In the genomic region with DNA sequence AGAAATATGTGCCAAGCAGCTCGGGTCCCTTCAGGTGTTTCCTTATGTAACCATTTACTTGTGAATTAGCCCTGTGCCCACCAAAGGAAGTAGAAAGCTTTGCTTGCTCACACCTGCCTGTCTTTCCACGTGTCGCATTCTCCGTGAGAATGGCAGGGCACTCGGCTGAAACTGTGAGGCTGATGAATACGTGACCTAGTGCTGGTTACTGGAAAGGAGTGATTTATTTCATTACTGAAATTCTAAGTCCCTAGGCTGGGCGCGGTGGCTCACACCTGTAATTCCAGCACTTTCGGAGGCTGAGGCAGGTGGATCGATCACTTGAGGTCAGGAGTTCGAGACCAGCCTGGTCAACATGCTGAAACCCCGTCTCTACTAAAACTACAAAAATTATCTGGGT, we compare ENCODE assay signal across 26 cellular contexts. TPM values are rescaled to one million over a fixed set of nuclear protein-coding genes. Genes with fewer than 3 reads are reported as not detected.
A peak's percentile ranks its signal among the peaks of the same experiment; 100 is the strongest.
DNase-seq lines count a peak whose midpoint lies in the region; ATAC-seq, FAIRE-seq and TF ChIP-seq lines count a peak whose summit lies in the region.
"Had no signal": no experiment of that assay in that cellular context is flagged by ENCODE, and none has a peak within 500 bp of the region (broad histone marks: within the 10 kb centered on the region; RNA-seq: fewer than 3 reads in every experiment).

No MANE protein-coding gene starts in this region.

- H3K27me3 Mint-ChIP-seq in activated CD4-positive, alpha-beta T cell treated with anti-CD3 and anti-CD28 coated beads, Interleukin-2, amount 10 ng/mL, durations not matched to agents 24 days and 14 days: peaks cover 8% of the 10 kb centered on the region

- ATAC-seq in GM12878: no peak
- no peak for ATAC-seq in GM18907 (IDR thresholded peaks at IDR 0.05; ENCODE audit: unreplicated experiment)
- no peak for ATAC-seq in GM18858 (IDR thresholded peaks at IDR 0.05; ENCODE audit: unreplicated experiment)

- H3K9ac ChIP-seq in BLaER1 treated with 17β-estradiol and CSF1 and Interleukin-3, amounts not matched to agents 10 nM and 100 nM: no peak overlapping the region
- no peak overlapping the region for H3K9ac ChIP-seq in GM12878 (ENCODE audit: control insufficient read depth, insufficient read depth, low read length)

- FAIRE-seq in GM12878 (lab: Jason Lieb, UNC): no peak
- FAIRE-seq: GM12892, GM18507, H1, HTR-8/SVneo had no signal

- peaks cover 5 to 51% (median 34%) of the 10 kb centered on the region in 10 experiments; a peak in 17 of 20 replicates for H3K4me1 ChIP-seq in BLaER1 treated with 17β-estradiol and CSF1 and Interleukin-3, amounts not matched to agents 10 nM and 100 nM
- H3K4me1 ChIP-seq in GM12878 (ENCODE audit: control insufficient read depth, insufficient read depth, low read length) (no peaks in the 10 kb centered on the region), spleen (no peaks in the 10 kb centered on the region)

- WGBS in GM12878 (ENCODE audit: insufficient coverage, insufficient replicate concordance, low lambda C conversion rate, missing lambda C conversion rate): 12% methylated on average over 12 of the region's 12 CpGs
- WGBS in spleen, 5 donors: 78 to 87% (median 81%) methylated on average over 12 of the region's 12 CpGs

- H3K27ac ChIP-seq in BLaER1 treated with 17β-estradiol and CSF1 and Interleukin-3, amounts not matched to agents 10 nM and 100 nM: no peak overlapping the region
- H3K27ac ChIP-seq in GM12878 (ENCODE audit: control insufficient read depth, insufficient read depth): no peak overlapping the region
- H3K27ac ChIP-seq in spleen: no peak overlapping the region

- TF ChIP-seq EP300 in GM12878 (IDR thresholded peaks at IDR 0.05; ENCODE audit: borderline replicate concordance in 1 of 2, control insufficient read depth in 1 of 2, low read depth in 2 of 2, low read length in 2 of 2): no peak

- BruUV-seq in GM12878 (replicated peaks; lab: Mats Ljungman, UMichigan): no TSS peak

- no peaks in the 10 kb centered on the region for H3K9me3 ChIP-seq in BLaER1 treated with 17β-estradiol and CSF1 and Interleukin-3, amounts not matched to agents 10 nM and 100 nM (replicated peaks in 1 of 11)
- H3K9me3 ChIP-seq in GM12878 (replicated peaks; ENCODE audit: control insufficient read depth, insufficient read depth, low read length) (no peaks in the 10 kb centered on the region), spleen (no peaks in the 10 kb centered on the region)

- H3K9me3 Mint-ChIP-seq in activated CD4-positive, alpha-beta T cell treated with anti-CD3 and anti-CD28 coated beads, Interleukin-2, amount 10 ng/mL, durations not matched to agents 24 days and 14 days: no peaks in the 10 kb centered on the region
- H3K9me3 Mint-ChIP-seq: CD4-positive, CD25-positive, alpha-beta regulatory T cell; CD8-positive, alpha-beta memory T cell; H9 had no signal

- RAD21 ChIA-PET in GM12878 (lab: Charles Lee; ENCODE audit: unreplicated experiment): interaction anchor here (1.1 kb wide), 1 partner anchor 36 kb away, joined by 5 read pairs; no protein-coding TSS in a partner anchor

- intact Hi-C loops in activated CD4-positive, alpha-beta T cell treated with anti-CD3 and anti-CD28 coated beads, Interleukin-2, amount 10 ng/mL, durations not matched to agents 24 days and 14 days (cut with micrococcal nuclease): no loop called here
- intact Hi-C loops in GM12878 (cut with micrococcal nuclease; ENCODE audit: unreplicated experiment): no loop called here
- intact Hi-C loops in spleen (cut with DNase I; ENCODE audit: low total_unique reads): no loop called here

- POLR2A ChIA-PET in GM12878 (lab: Charles Lee): no interaction called here

- H3K4me1 Mint-ChIP-seq in activated CD4-positive, alpha-beta T cell treated with anti-CD3 and anti-CD28 coated beads, Interleukin-2, amount 10 ng/mL, durations not matched to agents 24 days and 14 days: no peaks in the 10 kb centered on the region
- H3K4me1 Mint-ChIP-seq: CD4-positive, CD25-positive, alpha-beta regulatory T cell; CD8-positive, alpha-beta memory T cell had no signal

- H3K36me3 Mint-ChIP-seq in activated CD4-positive, alpha-beta T cell treated with anti-CD3 and anti-CD28 coated beads, Interleukin-2, amount 10 ng/mL, durations not matched to agents 24 days and 14 days (ENCODE audit: low read depth): no peaks in the 10 kb centered on the region
- H3K36me3 Mint-ChIP-seq: CD4-positive, CD25-positive, alpha-beta regulatory T cell; CD8-positive, alpha-beta memory T cell had no signal

- H3K4me3 Mint-ChIP-seq in activated CD4-positive, alpha-beta T cell treated with anti-CD3 and anti-CD28 coated beads, Interleukin-2, amount 10 ng/mL, durations not matched to agents 24 days and 14 days: no peak overlapping the region
- H3K4me3 Mint-ChIP-seq: CD4-positive, CD25-positive, alpha-beta regulatory T cell; CD8-positive, alpha-beta memory T cell; H9 had no signal

- TF ChIP-seq CTCF in GM12878 (IDR thresholded peaks at IDR 0.05 in 2 of 3, conservative IDR thresholded peaks at IDR 0.05 in 1 of 3; ENCODE audit: control insufficient read depth in 2 of 3, extremely low read depth in 1 of 3, insufficient read depth in 1 of 3, low read depth in 3 of 3, low read length in 3 of 3) (no peak), spleen (IDR thresholded peaks at IDR 0.05 in 8 of 11, conservative IDR thresholded peaks at IDR 0.05 in 3 of 11) (no peak)

- no peak overlapping the region for H2AFZ ChIP-seq in GM12878 (ENCODE audit: control insufficient read depth, low read depth, low read length)

- no peaks in the 10 kb centered on the region; a peak in 1 of 22 replicates for H3K27me3 ChIP-seq in BLaER1 treated with 17β-estradiol and CSF1 and Interleukin-3, amounts not matched to agents 10 nM and 100 nM
- H3K27me3 ChIP-seq in GM12878 (replicated peaks in 1 of 2; ENCODE audit: control insufficient read depth in 2 of 2, insufficient read depth in 2 of 2, low read length in 1 of 2) (no peaks in the 10 kb centered on the region; a peak in 1 of 4 replicates), spleen (replicated peaks in 1 of 7) (no peaks in the 10 kb centered on the region)

- peak overlapping the region in 7 of 11 experiments; percentile 44 to 84 (median 71); a peak in 12 of 22 replicates for H3K4me2 ChIP-seq in BLaER1 treated with 17β-estradiol and CSF1 and Interleukin-3, amounts not matched to agents 10 nM and 100 nM
- H3K4me2 ChIP-seq in GM12878 (ENCODE audit: control insufficient read depth, insufficient read depth): no peak overlapping the region

- no peak overlapping the region for H3K4me3 ChIP-seq in BLaER1 treated with 17β-estradiol and CSF1 and Interleukin-3, amounts not matched to agents 10 nM and 100 nM
- H3K4me3 ChIP-seq in GM12878 (no peak overlapping the region), spleen (no peak overlapping the region)

- peak; percentile 28 for DNase-seq in activated CD4-positive, alpha-beta T cell treated with anti-CD3 and anti-CD28 coated beads for 48 hours
- no peak for DNase-seq in activated CD4-positive, alpha-beta T cell treated with anti-CD3 and anti-CD28 coated beads, Interleukin-2, amount 10 ng/mL, durations not matched to agents 24 days and 14 days
- DNase-seq in GM12878 (ENCODE audit: low read depth, low spot score): peak; percentile 17
- peak; percentile 23 for DNase-seq in spleen
- no peak for DNase-seq in SW 1271 (lab: John Stamatoyannopoulos, UW)
- DNase-seq: 8988T; C1 segment of cervical spinal cord; CD4-positive, CD25-positive, alpha-beta regulatory T cell; CD8-positive, alpha-beta memory T cell; COR-L47; DMS 273 treated with DMSO at 0.1 percent for 48 hours; DMS53; DND-41; EL; H9; IMR-90 had no signal

- no peak overlapping the region for H3K27ac Mint-ChIP-seq in activated CD4-positive, alpha-beta T cell treated with anti-CD3 and anti-CD28 coated beads, Interleukin-2, amount 10 ng/mL, durations not matched to agents 24 days and 14 days
- H3K27ac Mint-ChIP-seq: CD4-positive, CD25-positive, alpha-beta regulatory T cell; CD8-positive, alpha-beta memory T cell; H9 had no signal

- no peak for TF ChIP-seq RAD21 in GM12878 (IDR thresholded peaks at IDR 0.05; ENCODE audit: insufficient read depth, low read depth, low read length)

- no peaks in the 10 kb centered on the region for H4K20me1 ChIP-seq in BLaER1 treated with 17β-estradiol and CSF1 and Interleukin-3, amounts not matched to agents 10 nM and 100 nM
- H4K20me1 ChIP-seq in GM12878 (ENCODE audit: control insufficient read depth, insufficient read depth): no peaks in the 10 kb centered on the region

- in situ Hi-C loops in GM12878 (cut with MboI): no loop called here

- CTCF ChIA-PET in GM12878 (lab: Yijun Ruan, JAX): interaction anchor here (0.6 to 3.7 kb wide), 6 partner anchors 10 to 178 kb away, joined by 3 to 14 read pairs (median 6); a partner anchor contains a TSS

- SMC1A ChIA-PET in GM12878 (lab: Charles Lee; ENCODE audit: uncharacterized antibody, unreplicated experiment): interaction anchor here (1.7 kb wide), 1 partner anchor 33 kb away, joined by 3 read pairs; no protein-coding TSS in a partner anchor

- no peaks in the 10 kb centered on the region for H3K36me3 ChIP-seq in BLaER1 treated with 17β-estradiol and CSF1 and Interleukin-3, amounts not matched to agents 10 nM and 100 nM
- H3K36me3 ChIP-seq in GM12878 (ENCODE audit: control insufficient read depth in 2 of 2, insufficient read depth in 2 of 2, low read length in 1 of 2) (no peaks in the 10 kb centered on the region), spleen (no peaks in the 10 kb centered on the region)

- TF ChIP-seq POLR2A in GM12878 (IDR thresholded peaks at IDR 0.05; ENCODE audit: low read depth, low read length) (no peak), spleen (IDR thresholded peaks at IDR 0.05) (no peak)

- H3K79me2 ChIP-seq in GM12878 (ENCODE audit: control insufficient read depth, insufficient read depth, low read length): no peaks in the 10 kb centered on the region

RNA-seq across cellular contexts. Expression of a gene that starts 45.9 kb away (rescaled TPM):
- total RNA-seq in activated CD4-positive, alpha-beta T cell treated with anti-CD3 and anti-CD28 coated beads, Interleukin-2, amount 10 ng/mL, durations not matched to agents 24 days and 14 days: not detected in 2 replicates
- total RNA-seq in GM12878 (2013; cell fraction: nucleolus; rRNA removed): not detected in 2 replicates
- total RNA-seq in GM12878 (2014; rRNA removed) (not detected in 2 replicates), GM12878 (2014; rRNA removed; fragmentation: Illumina TruSeq; extraction: Trizol) (not detected in 2 replicates), GM12878 (2021) (not detected in 2 replicates), spleen (not detected)
- not detected for polyA plus RNA-seq in GM12878 (2011; ENCODE audit: low read depth)
- polyA plus RNA-seq in GM12878 (2011; rRNA removed) (not detected in 2 replicates), GM12878 (2014; fragmentation: Illumina TruSeq; extraction: Trizol) (not detected in 2 replicates), GM12878 (2014; fragmentation: Nextera tagmentation; extraction: Ambion mirVana) (not detected), GM12878 (2014; rRNA removed) (not detected in 2 replicates), GM12878 (2016; fragmentation: Nextera tagmentation; extraction: Ambion mirVana) (not detected), spleen (under 1 TPM; 0.03 to 0.09 (median 0.04) TPM)
- polyA plus RNA-seq in GM12878 (2011; cell fraction: cytosol; rRNA removed): not detected in 2 replicates
- not detected in 2 replicates for polyA plus RNA-seq in GM12878 (2011; cell fraction: nucleus; rRNA removed)
- polyA plus RNA-seq in GM12878 (2012): not detected in 2 replicates
- polyA minus RNA-seq in GM12878 (2011; rRNA and poly(A)+ RNA removed): not detected in 2 replicates
- not detected in 2 replicates for polyA minus RNA-seq in GM12878 (2011; cell fraction: cytosol; rRNA and poly(A)+ RNA removed)
- polyA minus RNA-seq in GM12878 (2011; cell fraction: nucleus; rRNA and poly(A)+ RNA removed): not detected in 2 replicates
- total RNA-seq: A673; CD4-positive, CD25-positive, alpha-beta regulatory T cell; CD8-positive, alpha-beta memory T cell; G401; H9; IMR-90 had no signal
- polyA plus RNA-seq: AG04450; CD4-positive, CD25-positive, alpha-beta regulatory T cell; CD8-positive, alpha-beta memory T cell; IMR-90 had no signal

Comparison
In these comparisons a context has a peak if more than half of its experiments do, and no peak if none do; other contexts are left out.
1. DNase-seq: peak in activated CD4-positive, alpha-beta T cell treated with anti-CD3 and anti-CD28 coated beads for 48 hours (single experiment), GM12878 (single experiment) and spleen (single experiment); none in activated CD4-positive, alpha-beta T cell treated with anti-CD3 and anti-CD28 coated beads, Interleukin-2, amount 10 ng/mL, durations not matched to agents 24 days and 14 days (single experiment) and SW 1271 (0 of 2).